ENCODE assay signal across 17 cellular contexts in the genomic region with DNA sequence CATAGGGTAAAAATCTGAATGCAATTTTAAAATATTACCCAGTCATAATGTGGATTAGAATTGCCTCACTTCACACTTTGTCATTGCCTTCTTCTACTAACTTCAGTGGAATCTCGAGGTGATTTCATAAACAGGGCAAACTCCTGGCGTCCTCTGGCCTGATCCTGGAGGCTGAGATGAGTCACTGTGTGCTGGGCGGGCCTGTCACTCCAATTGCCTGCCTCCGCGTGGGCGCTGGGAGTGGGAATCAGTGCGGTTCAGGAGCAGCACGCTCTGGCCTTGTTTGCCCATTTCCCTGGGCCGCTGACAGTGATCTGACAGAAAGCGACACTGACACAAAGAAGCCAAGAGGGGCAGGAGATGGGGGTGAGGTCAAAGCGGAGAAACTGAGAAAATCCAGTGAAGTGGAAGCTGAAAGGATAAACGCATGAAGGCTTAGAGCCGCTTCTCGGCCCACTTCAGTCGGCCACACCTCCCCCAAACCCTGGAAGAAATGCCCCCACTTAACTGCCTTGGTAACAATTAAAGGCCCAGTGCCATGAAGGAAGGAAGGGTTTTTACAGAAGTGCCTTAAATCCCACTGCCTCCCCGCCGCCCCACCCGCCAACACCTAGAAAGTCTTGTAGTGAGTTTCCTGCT. TPM values are rescaled to one million over a fixed set of nuclear protein-coding genes. Genes with fewer than 3 reads are reported as not detected.
DNase-seq lines count a peak whose midpoint lies in the region; ATAC-seq, FAIRE-seq and TF ChIP-seq lines count a peak whose summit lies in the region.
"Had no signal": no experiment of that assay in that cellular context is flagged by ENCODE, and none has a peak within 500 bp of the region (broad histone marks: within the 10 kb centered on the region; RNA-seq: fewer than 3 reads in every experiment).

No MANE protein-coding gene starts in this region.

- H3K9me3 Mint-ChIP-seq in osteocyte (ENCODE audit: unreplicated experiment), result no peaks in the 10 kb centered on the region
- H3K9me3 Mint-ChIP-seq: activated B cell treated with CpG ODN at 0.5 μM for 24 hours had no signal

- H2BK20ac ChIP-seq in H1 (ENCODE audit: low read length), result no peak overlapping the region

- H3K4ac ChIP-seq in H1 (replicated peaks; ENCODE audit: insufficient read length, low read depth, low read length), result no peak overlapping the region

- no peak overlapping the region for H3K4me3 ChIP-seq in Peyer's patch
- H3K4me3 ChIP-seq in H1 (ENCODE audit: extremely low read depth in 1 of 4, insufficient read depth in 2 of 4, low read depth in 3 of 4, low read length in 4 of 4), result no peak overlapping the region
- H3K4me3 ChIP-seq: left lung, prostate gland, tibial artery had no signal

- peak; percentile 70 for DNase-seq in ELR (ENCODE audit: low read depth)
- DNase-seq in Peyer's patch, result peak in 2 of 3 donors; percentile 56 to 69
- no peak for DNase-seq in H1 (ENCODE audit: low read depth in 1 of 2, low spot score in 2 of 2)
- DNase-seq in osteocyte (ENCODE audit: extremely low spot score, unreplicated experiment), result no peak
- no peak for DNase-seq in GF-D8 (lab: John Stamatoyannopoulos, UW)
- DNase-seq in GM19238 (ENCODE audit: insufficient read length, low spot score), result no peak
- DNase-seq in NOMO-1 treated with dmso at 0.1 percent for 144 hours (lab: John Stamatoyannopoulos, UW; ENCODE audit: unreplicated experiment), result no peak
- DNase-seq: activated B cell treated with CpG ODN at 0.5 μM for 24 hours; activated T-cell treated with anti-CD3 and anti-CD28 coated beads, Interleukin-2, amount 50 U/mL, for 48 hours; foreskin melanocyte; NCI-H2081; tibial artery had no signal

- H2BK15ac ChIP-seq in H1 (ENCODE audit: low read length), result no peak overlapping the region

- H3K27me3 Mint-ChIP-seq in osteocyte (ENCODE audit: unreplicated experiment), result no peaks in the 10 kb centered on the region

- no peak overlapping the region for H3K4me2 ChIP-seq in H1 (ENCODE audit: insufficient read depth in 1 of 2, low read depth in 2 of 2, low read length in 2 of 2)

- no peaks in the 10 kb centered on the region for H3K27me3 ChIP-seq in Peyer's patch
- no peaks in the 10 kb centered on the region for H3K27me3 ChIP-seq in H1 (replicated peaks in 1 of 4; ENCODE audit: control insufficient read depth in 3 of 4, extremely low read depth in 1 of 4, insufficient read depth in 3 of 4, low read length in 3 of 4)
- H3K27me3 ChIP-seq: left lung, tibial artery had no signal

- no peak for TF ChIP-seq POLR2A in Peyer's patch (IDR thresholded peaks at IDR 0.05)
- TF ChIP-seq POLR2A in H1 (IDR thresholded peaks at IDR 0.05; ENCODE audit: control extremely low read depth in 1 of 2, low read depth in 2 of 2, low read length in 2 of 2), result no peak

- peak overlapping the region; percentile 84 for H3K27ac Mint-ChIP-seq in osteocyte (ENCODE audit: unreplicated experiment)
- H3K27ac Mint-ChIP-seq: activated B cell treated with CpG ODN at 0.5 μM for 24 hours had no signal

- H3K23me2 ChIP-seq in H1 (ENCODE audit: low read depth, low read length), result no peaks in the 10 kb centered on the region

- no peak for TF ChIP-seq RAD21 in H1 (IDR thresholded peaks at IDR 0.05 in 1 of 2, conservative IDR thresholded peaks at IDR 0.05 in 1 of 2; ENCODE audit: low read depth in 2 of 2, low read length in 2 of 2)

- no peaks in the 10 kb centered on the region for H3K79me2 ChIP-seq in H1 (ENCODE audit: control insufficient read depth in 1 of 2, insufficient read depth in 2 of 2, low read length in 2 of 2)

- no peak overlapping the region for H4K8ac ChIP-seq in H1 (ENCODE audit: extremely low read depth, insufficient read depth, low read length)

- H3K4me1 ChIP-seq in Peyer's patch, result no peaks in the 10 kb centered on the region
- peaks cover 0 to 5% (median 0%) of the 10 kb centered on the region in 4 experiments; a peak in 2 of 7 replicates for H3K4me1 ChIP-seq in H1 (replicated peaks in 1 of 4; ENCODE audit: control insufficient read depth in 3 of 4, insufficient read depth in 4 of 4, low read length in 3 of 4)
- H3K4me1 ChIP-seq: left lung, prostate gland, tibial artery had no signal

- TF ChIP-seq CTCF in Peyer's patch (IDR thresholded peaks at IDR 0.05) (no peak), H1 (IDR thresholded peaks at IDR 0.05; ENCODE audit: control extremely low read depth in 1 of 3, insufficient read depth in 1 of 3, low read depth in 1 of 3, low read length in 3 of 3) (no peak), osteocyte (IDR thresholded peaks at IDR 0.05) (no peak)

- peaks cover 13% of the 10 kb centered on the region for H3K36me3 Mint-ChIP-seq in osteocyte (ENCODE audit: unreplicated experiment)

- H4K5ac ChIP-seq in H1 (ENCODE audit: insufficient read length, low read depth, low read length), result no peak overlapping the region

- H3K4me3 Mint-ChIP-seq in osteocyte (ENCODE audit: unreplicated experiment), result no peak overlapping the region
- H3K4me3 Mint-ChIP-seq: activated B cell treated with CpG ODN at 0.5 μM for 24 hours had no signal

- H2BK5ac ChIP-seq in H1 (ENCODE audit: low read depth, low read length), result no peak overlapping the region

- H3K27ac ChIP-seq in Peyer's patch, result no peak overlapping the region
- H3K27ac ChIP-seq in H1 (ENCODE audit: low read depth, low read length), result no peak overlapping the region
- H3K27ac ChIP-seq: left lung, prostate gland, tibial artery had no signal

- H2BK120ac ChIP-seq in H1 (replicated peaks; ENCODE audit: low read depth, low read length), result no peak overlapping the region

- H2BK12ac ChIP-seq in H1 (ENCODE audit: low read depth, low read length), result no peak overlapping the region; the same call in 1 of the 2 replicates

- POLR2A ChIA-PET in H1 (lab: Charles Lee; ENCODE audit: partially characterized antibody), result no interaction called here

- WGBS in H1 (ENCODE audit: extremely low coverage in 1 of 2, insufficient coverage in 1 of 2, insufficient read length in 1 of 2, insufficient replicate concordance in 2 of 2, low coverage in 1 of 2, low lambda C conversion rate in 2 of 2, missing lambda C conversion rate in 1 of 2), 2 experiments, result 79% methylated on average over 18 of the region's 18 CpGs; no CpG with 5 or more reads in 1 of the 2 experiments

- no peaks in the 10 kb centered on the region for H3K36me3 ChIP-seq in Peyer's patch
- H3K36me3 ChIP-seq in H1 (ENCODE audit: control insufficient read depth in 2 of 4, insufficient read depth in 4 of 4, low read length in 3 of 4), result no peaks in the 10 kb centered on the region
- H3K36me3 ChIP-seq: left lung, prostate gland, tibial artery had no signal

- no peak for FAIRE-seq in H1 (lab: Jason Lieb, UNC)
- FAIRE-seq: D721Med had no signal

- no peak overlapping the region for H3K23ac ChIP-seq in H1 (ENCODE audit: insufficient read length)

- peak overlapping the region; percentile 81; the same call in 1 of the 2 replicates for H2AFZ ChIP-seq in H1 (ENCODE audit: low read length)

- no peak overlapping the region for H4K91ac ChIP-seq in H1 (replicated peaks; ENCODE audit: insufficient read length, low read length)

- no peak overlapping the region for H3K9ac ChIP-seq in H1 (replicated peaks in 1 of 4; ENCODE audit: extremely low read depth in 1 of 4, low read depth in 3 of 4, low read length in 3 of 4)

- H2AK5ac ChIP-seq in H1 (ENCODE audit: low read depth, low read length), result no peak overlapping the region

- TF ChIP-seq EP300 in H1 (IDR thresholded peaks at IDR 0.05; ENCODE audit: borderline replicate concordance in 1 of 2, low read depth in 2 of 2, low read length in 2 of 2), result no peak

- no peak overlapping the region for H3K14ac ChIP-seq in H1 (ENCODE audit: insufficient read length)

- no peaks in the 10 kb centered on the region for H4K20me1 ChIP-seq in H1 (replicated peaks in 1 of 2; ENCODE audit: control insufficient read depth in 1 of 2, insufficient read depth in 2 of 2, low read length in 2 of 2)

- CTCF ChIA-PET in H1 (lab: Charles Lee; ENCODE audit: partially characterized antibody), result no interaction called here

- H3K56ac ChIP-seq in H1 (replicated peaks; ENCODE audit: insufficient read length, low read depth, low read length), result no peak overlapping the region

- H3K79me1 ChIP-seq in H1 (ENCODE audit: low read depth, low read length), result no peaks in the 10 kb centered on the region

- no peak for ATAC-seq in GM21737 (IDR thresholded peaks at IDR 0.05; ENCODE audit: unreplicated experiment)
- ATAC-seq: left lung had no signal

- H3K4me1 Mint-ChIP-seq in osteocyte (ENCODE audit: unreplicated experiment), result peaks cover 70% of the 10 kb centered on the region
- H3K4me1 Mint-ChIP-seq: activated B cell treated with CpG ODN at 0.5 μM for 24 hours had no signal

- H3K9me3 ChIP-seq in Peyer's patch, result no peaks in the 10 kb centered on the region
- no peaks in the 10 kb centered on the region for H3K9me3 ChIP-seq in H1 (ENCODE audit: insufficient read depth in 2 of 2, low read depth in 1 of 2, low read length in 1 of 2)
- H3K9me3 ChIP-seq: left lung, prostate gland, tibial artery had no signal

- H3K18ac ChIP-seq in H1 (ENCODE audit: extremely low read depth, low read length), result no peak overlapping the region

TF ChIP-seq in H1, 55 proteins besides CTCF, POLR2A, EP300 and RAD21 (continues in another document):
- TF ChIP-seq SUZ12 (IDR thresholded peaks at IDR 0.05; ENCODE audit: low read length) (no peak), PHF8 (conservative IDR thresholded peaks at IDR 0.05; ENCODE audit: low read depth, low read length) (no peak), JUND (IDR thresholded peaks at IDR 0.05; ENCODE audit: low read length) (peak; percentile 58; the same call in 1 of the 2 replicates), TBP (IDR thresholded peaks at IDR 0.05; ENCODE audit: low read depth, low read length) (no peak), SIX5 (IDR thresholded peaks at IDR 0.05; ENCODE audit: low read depth, low read length) (no peak), ZNF274 (IDR thresholded peaks at IDR 0.05; ENCODE audit: borderline replicate concordance, extremely low read depth, low read length) (no peak), POLR2AphosphoS5 (IDR thresholded peaks at IDR 0.05; ENCODE audit: low read depth, low read length) (no peak)

RNA-seq across cellular contexts. Expression of gene LGR5, which starts 29.8 kb away (rescaled TPM):
- total RNA-seq in Peyer's patch, result 10 to 100 TPM in 3 of 4 donors, 1 to 10 TPM in 1; 5.1 to 19.8 (median 17.6) TPM
- 0.15 and 0.19 TPM in 2 replicates for total RNA-seq in H1 (2021; fragmentation: NEBNext Ultra II Directional; extraction: Animal tissue kit (Norgen Biotek cat#: 25700))
- polyA plus RNA-seq in H1 (2011; rRNA removed), result 0.08 and 0.13 TPM in 2 replicates
- 0.13 TPM for polyA plus RNA-seq in H1 (2011; cell fraction: cytosol; rRNA removed)
- polyA plus RNA-seq in H1 (2011; cell fraction: nucleus; rRNA removed), result 0.20 TPM
- polyA plus RNA-seq in H1 (2012, experiment 1 of 2), result 0.03 to 0.25 TPM (median 0.23 TPM) in 3 of 4 replicates, not detected in the other
- polyA plus RNA-seq in H1 (2012, experiment 2 of 2), result not detected
- 0.20 TPM for polyA plus RNA-seq in H1 (2013, experiment 1 of 2)
- 0.13 TPM for polyA plus RNA-seq in H1 (2013, experiment 2 of 2)
- polyA minus RNA-seq in H1 (2011; rRNA and poly(A)+ RNA removed), result 0.09 and 0.17 TPM in 2 replicates
- not detected for polyA minus RNA-seq in H1 (2011; cell fraction: cytosol; rRNA and poly(A)+ RNA removed)
- polyA minus RNA-seq in H1 (2011; cell fraction: nucleus; rRNA and poly(A)+ RNA removed), result not detected
- total RNA-seq in osteocyte, result 55.8 and 56.4 TPM in 2 replicates
- total RNA-seq: activated B cell treated with CpG ODN at 0.5 μM for 24 hours, cardiac septum had no signal

Comparison
In these comparisons a context has a peak if more than half of its experiments do, and no peak if none do; other contexts are left out.
1. DNase-seq: peak in ELR (single experiment) and Peyer's patch (2 of 3); none in H1 (0 of 2), osteocyte (single experiment), GF-D8 (single experiment), GM19238 (single experiment) and NOMO-1 treated with dmso at 0.1 percent for 144 hours (single experiment).